Comparison of ENCODE assay signal across 30 cellular contexts in the genomic region with DNA sequence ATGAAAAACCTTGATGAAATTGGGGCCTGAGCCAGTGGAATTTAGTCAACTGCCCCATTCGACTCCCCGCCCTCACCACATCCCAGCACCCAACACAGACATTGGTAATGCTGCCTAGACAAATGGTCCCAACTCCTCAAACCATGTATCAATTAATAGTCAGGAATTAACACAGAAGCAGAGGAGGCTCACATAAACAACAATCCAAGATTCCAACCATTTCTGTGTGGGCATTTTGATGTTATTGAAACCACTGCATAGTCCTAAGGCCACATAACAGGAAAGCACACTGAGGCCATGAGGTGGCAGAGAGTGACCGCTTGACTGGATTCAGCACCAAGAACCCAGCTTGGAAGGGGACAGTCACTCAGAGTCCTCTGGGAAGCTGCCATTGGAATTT. TPM values are rescaled to one million over a fixed set of nuclear protein-coding genes. Genes with fewer than 3 reads are reported as not detected.
"Had no signal": no experiment of that assay in that cellular context is flagged by ENCODE, and none has a peak within 500 bp of the region (broad histone marks: within the 10 kb centered on the region; RNA-seq: fewer than 3 reads in every experiment).

No MANE protein-coding gene starts in this region.

- DNase-seq: colonic mucosa; cortex of kidney; effector CD8-positive, alpha-beta T cell; effector memory CD8-positive, alpha-beta T cell; endodermal cell; erythroblast; esophagus squamous epithelium; foreskin fibroblast; foreskin melanocyte; gastrocnemius medialis; glutamatergic neuron; head of caudate nucleus; heart right ventricle; hippocampal formation; left cardiac atrium; left lung; left ventricle myocardium superior; lower lobe of right lung; mesenchymal stem cell; mucosa of descending colon; naive B cell had no signal

- H3K4me1 Mint-ChIP-seq: endodermal cell, mesothelial cell of epicardium, naive B cell had no signal

- H3K27ac Mint-ChIP-seq: dendritic cell treated with granulocyte-macrophage colony-stimulating factor and Interleukin-4, amounts not matched to agents 40 ng/mL and 50 ng/mL, for 4 days; effector memory CD8-positive, alpha-beta T cell; endodermal cell; mesothelial cell of epicardium had no signal

- H3K4me1 ChIP-seq: colonic mucosa, esophagus squamous epithelium, gastrocnemius medialis, heart right ventricle, left lung, lower lobe of right lung had no signal

- H3K27ac ChIP-seq: colonic mucosa, epithelial cell of prostate, esophagus squamous epithelium, gastrocnemius medialis, heart right ventricle, left lung, lower lobe of right lung had no signal

- H3K9me3 Mint-ChIP-seq: dendritic cell treated with granulocyte-macrophage colony-stimulating factor and Interleukin-4, amounts not matched to agents 40 ng/mL and 50 ng/mL, for 4 days; endodermal cell; mesothelial cell of epicardium had no signal

- FAIRE-seq: endometrium, islet of Langerhans, keratinocyte had no signal

- H3K36me3 ChIP-seq: colonic mucosa, esophagus squamous epithelium, gastrocnemius medialis, heart right ventricle, left lung, lower lobe of right lung had no signal

- H3K9me3 ChIP-seq: colonic mucosa, esophagus squamous epithelium, gastrocnemius medialis, heart right ventricle, left lung, lower lobe of right lung, mucosa of descending colon had no signal

- ATAC-seq: effector memory CD8-positive, alpha-beta T cell; esophagus mucosa; gastrocnemius medialis; heart right ventricle; left cardiac atrium; left lung; left ventricle myocardium superior; lower lobe of right lung; mucosa of descending colon had no signal

- H3K36me3 Mint-ChIP-seq: mesothelial cell of epicardium, naive B cell had no signal

- H3K27me3 ChIP-seq: colonic mucosa, esophagus squamous epithelium, gastrocnemius medialis, heart right ventricle, left lung had no signal

- H3K27me3 Mint-ChIP-seq: effector memory CD8-positive, alpha-beta T cell had no signal

- H3K4me3 ChIP-seq: colonic mucosa, esophagus squamous epithelium, gastrocnemius medialis, heart right ventricle, left lung, lower lobe of right lung, mucosa of descending colon had no signal

- H3K4me3 Mint-ChIP-seq: dendritic cell treated with granulocyte-macrophage colony-stimulating factor and Interleukin-4, amounts not matched to agents 40 ng/mL and 50 ng/mL, for 4 days; effector memory CD8-positive, alpha-beta T cell; endodermal cell; mesothelial cell of epicardium; naive B cell had no signal

RNA-seq across cellular contexts. Expression of gene PTCHD1, which starts 22.5 kb away (rescaled TPM):
- total RNA-seq: dermis microvascular lymphatic vessel endothelial cell, lung microvascular endothelial cell had no signal
